Comparison of ENCODE assay signal across 23 cellular contexts in the genomic region with DNA sequence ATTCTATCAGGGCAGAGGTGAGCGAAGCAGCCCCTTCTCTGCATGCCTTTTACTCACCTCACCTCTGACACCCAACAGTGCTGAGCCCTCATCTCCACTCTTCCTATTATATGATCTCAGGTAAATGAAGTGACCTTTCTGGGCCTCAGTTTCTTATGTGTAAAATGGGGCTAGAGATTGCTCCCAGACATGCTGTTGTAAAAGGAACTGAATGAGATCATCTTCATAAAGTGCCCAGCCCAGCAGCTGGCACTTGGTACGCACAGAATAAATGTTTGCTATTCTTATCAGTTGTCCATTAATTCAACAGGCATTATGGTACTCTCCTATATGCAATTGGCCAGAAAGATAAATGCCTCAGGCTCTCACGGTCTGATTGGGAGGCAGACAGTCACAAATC. TPM values are rescaled to one million over a fixed set of nuclear protein-coding genes. Genes with fewer than 3 reads are reported as not detected.
A peak's percentile ranks its signal among the peaks of the same experiment; 100 is the strongest.
DNase-seq lines count a peak whose midpoint lies in the region; ATAC-seq, FAIRE-seq and TF ChIP-seq lines count a peak whose summit lies in the region.
"Had no signal": no experiment of that assay in that cellular context is flagged by ENCODE, and none has a peak within 500 bp of the region (broad histone marks: within the 10 kb centered on the region; RNA-seq: fewer than 3 reads in every experiment).

No MANE protein-coding gene starts in this region.

- no peak overlapping the region for H3K9ac ChIP-seq in K562 (ENCODE audit: insufficient read depth in 1 of 2, low read depth in 2 of 2, low read length in 2 of 2)
- H3K9ac ChIP-seq: neural progenitor cell had no signal

- ATAC-seq in K562: no peak
- ATAC-seq in pancreas: peak; percentile 20 to 40 (median 36)
- no peak for ATAC-seq in stimulated activated naive CD8-positive, alpha-beta T cell treated with anti-CD3 and anti-CD28 coated beads, Interleukin-15, amount 100 ng/mL, for 72 hours

- H3K9me3 Mint-ChIP-seq in stimulated activated naive CD8-positive, alpha-beta T cell treated with anti-CD3 and anti-CD28 coated beads, Interleukin-15, amount 100 ng/mL, for 72 hours: no peaks in the 10 kb centered on the region
- H3K9me3 Mint-ChIP-seq: activated naive CD4-positive, alpha-beta T cell treated with anti-CD3 and anti-CD28 coated beads, Interleukin-2, amount 50 U/mL, for 24 hours; H9; mesothelial cell of epicardium; neural progenitor cell had no signal

- no peaks in the 10 kb centered on the region for H3K36me3 ChIP-seq in K562 (ENCODE audit: control insufficient read depth, insufficient read depth, low read length)
- no peaks in the 10 kb centered on the region for H3K36me3 ChIP-seq in pancreas
- H3K36me3 ChIP-seq: neural progenitor cell had no signal

- no peaks in the 10 kb centered on the region for H3K9me3 ChIP-seq in K562 (replicated peaks; ENCODE audit: control insufficient read depth, insufficient read depth, low read depth, low read length)
- no peaks in the 10 kb centered on the region for H3K9me3 ChIP-seq in pancreas
- H3K9me3 ChIP-seq: upper lobe of left lung had no signal

- H3K4me1 ChIP-seq in K562 (replicated peaks in 1 of 2; ENCODE audit: control insufficient read depth in 2 of 2, insufficient read depth in 2 of 2, low read length in 2 of 2): peaks cover 3 to 20% of the 10 kb centered on the region in 2 experiments; a peak in 4 of 5 replicates
- H3K4me1 ChIP-seq in pancreas: peaks cover 9 to 10% (median 10%) of the 10 kb centered on the region in 3 donors
- H3K4me1 ChIP-seq: neural progenitor cell had no signal

- 21% methylated on average over 3 of the region's 3 CpGs for WGBS in K562 (ENCODE audit: insufficient coverage, low coverage, missing lambda C conversion rate)
- 41 to 49% methylated on average over 3 of the region's 3 CpGs for WGBS in pancreas, 2 donors

- no TSS peak for BruUV-seq in K562 (replicated peaks; lab: Mats Ljungman, UMichigan)

- no peaks in the 10 kb centered on the region for H3K27me3 ChIP-seq in K562 (ENCODE audit: control insufficient read depth in 2 of 2, insufficient read depth in 2 of 2, low read length in 2 of 2)
- H3K27me3 ChIP-seq in pancreas: no peaks in the 10 kb centered on the region
- H3K27me3 ChIP-seq: neural progenitor cell, upper lobe of left lung had no signal

- no peak for TF ChIP-seq EP300 in K562 (IDR thresholded peaks at IDR 0.05; ENCODE audit: low read length)

- intact Hi-C loops in K562 (cut with micrococcal nuclease): no loop called here
- intact Hi-C loops in pancreas (cut with DNase I): no loop called here

- peak; percentile 66 for DNase-seq in NCI-H748 (lab: John Stamatoyannopoulos, UW; ENCODE audit: unreplicated experiment)
- DNase-seq in NCI-H748 treated with DMSO at 0.1 percent for 48 hours (lab: John Stamatoyannopoulos, UW): no peak
- DNase-seq in NCI-H2029 treated with DMSO at 0.1 percent for 48 hours (lab: John Stamatoyannopoulos, UW): peak; percentile 58
- no peak for DNase-seq in K562 (ENCODE audit: extremely low read depth in 1 of 4, low spot score in 3 of 4)
- DNase-seq in pancreas: peak in 3 of 6 donors; percentile 12 to 35 (median 15)
- no peak for DNase-seq in stimulated activated naive CD8-positive, alpha-beta T cell treated with anti-CD3 and anti-CD28 coated beads, Interleukin-15, amount 100 ng/mL, for 72 hours
- DNase-seq in NCI-H524 (lab: John Stamatoyannopoulos, UW): no peak
- no peak for DNase-seq in SHP77 treated with DMSO at 0.1 percent for 48 hours (lab: John Stamatoyannopoulos, UW)
- DNase-seq: activated T-cell treated with anti-CD3 and anti-CD28 coated beads for 4 hours; H9; hippocampal formation; IMR-90; MM.1S; NCI-H2107; NK-92 treated with Interleukin-12 subunit alpha and Interleukin-12 subunit beta, amount 100 ng/mL, for 24 hours; RPMI8226; stimulated activated naive CD4-positive, alpha-beta T cell; upper lobe of left lung had no signal

- H3K79me2 ChIP-seq in K562 (ENCODE audit: control insufficient read depth, insufficient read depth, low read length): no peaks in the 10 kb centered on the region

- H3K4me3 Mint-ChIP-seq in stimulated activated naive CD8-positive, alpha-beta T cell treated with anti-CD3 and anti-CD28 coated beads, Interleukin-15, amount 100 ng/mL, for 72 hours: no peak overlapping the region
- H3K4me3 Mint-ChIP-seq: activated naive CD4-positive, alpha-beta T cell treated with anti-CD3 and anti-CD28 coated beads, Interleukin-2, amount 50 U/mL, for 24 hours; H9; mesothelial cell of epicardium; neural progenitor cell had no signal

- CTCF ChIA-PET in K562 (lab: Yijun Ruan, JAX; ENCODE audit: low intra/inter-chr PET ratio): no interaction called here

- no peak for TF ChIP-seq POLR2A in K562 (conservative IDR thresholded peaks at IDR 0.05)

- TF ChIP-seq CTCF in K562 (IDR thresholded peaks at IDR 0.05 in 2 of 3, conservative IDR thresholded peaks at IDR 0.05 in 1 of 3; ENCODE audit: insufficient read depth in 2 of 3, low read depth in 1 of 3, low read length in 3 of 3) (no peak), pancreas (IDR thresholded peaks at IDR 0.05) (no peak)

- in situ Hi-C loops in K562 (cut with MboI): no loop called here

- FAIRE-seq in K562 (lab: Jason Lieb, UNC) (no peak), pancreas (lab: Jason Lieb, UNC) (no peak)
- FAIRE-seq: astrocyte, GM19239 had no signal

- no peak for TF ChIP-seq RAD21 in K562 (CRISPR knock-in tag; conservative IDR thresholded peaks at IDR 0.05 in 1 of 2, IDR thresholded peaks at IDR 0.05 in 1 of 2)

- no peak overlapping the region for H3K27ac Mint-ChIP-seq in stimulated activated naive CD8-positive, alpha-beta T cell treated with anti-CD3 and anti-CD28 coated beads, Interleukin-15, amount 100 ng/mL, for 72 hours
- H3K27ac Mint-ChIP-seq: activated naive CD4-positive, alpha-beta T cell treated with anti-CD3 and anti-CD28 coated beads, Interleukin-2, amount 50 U/mL, for 24 hours; H9; mesothelial cell of epicardium; neural progenitor cell had no signal

- peaks cover 17% of the 10 kb centered on the region for H3K4me1 Mint-ChIP-seq in stimulated activated naive CD8-positive, alpha-beta T cell treated with anti-CD3 and anti-CD28 coated beads, Interleukin-15, amount 100 ng/mL, for 72 hours

- H3K4me3 ChIP-seq in K562: no peak overlapping the region
- no peak overlapping the region for H3K4me3 ChIP-seq in pancreas
- H3K4me3 ChIP-seq: neural progenitor cell, upper lobe of left lung had no signal

- H3K9me1 ChIP-seq in K562 (ENCODE audit: control insufficient read depth, insufficient read depth, low read length): no peaks in the 10 kb centered on the region

- POLR2A ChIA-PET in K562 (lab: Yijun Ruan, JAX): interaction anchor here (5.0 to 11.1 kb wide), 2 partner anchors 9 to 10 kb away, joined by 49 to 464 read pairs; a partner anchor contains a TSS

- H2AFZ ChIP-seq in K562 (ENCODE audit: low read depth, low read length): no peak overlapping the region
- H2AFZ ChIP-seq: neural progenitor cell had no signal

- H4K20me1 ChIP-seq in K562 (replicated peaks; ENCODE audit: control insufficient read depth, insufficient read depth, low read length): 0 out of 2 replicates have a peak, but pooled peaks cover under 1% of the 10 kb centered on the region

- H3K27ac ChIP-seq in K562 (ENCODE audit: extremely low read depth, low read depth, low read length) (no peak overlapping the region), pancreas (no peak overlapping the region)
- H3K27ac ChIP-seq: neural progenitor cell, upper lobe of left lung had no signal

- H3K27me3 Mint-ChIP-seq in stimulated activated naive CD8-positive, alpha-beta T cell treated with anti-CD3 and anti-CD28 coated beads, Interleukin-15, amount 100 ng/mL, for 72 hours: no peaks in the 10 kb centered on the region
- H3K27me3 Mint-ChIP-seq: activated naive CD4-positive, alpha-beta T cell treated with anti-CD3 and anti-CD28 coated beads, Interleukin-2, amount 50 U/mL, for 24 hours had no signal

- H3K4me2 ChIP-seq in K562 (ENCODE audit: insufficient read depth, low read length): no peak overlapping the region
- H3K4me2 ChIP-seq: neural progenitor cell had no signal

RNA-seq across cellular contexts. Expression of a gene that starts 4.5 kb away (rescaled TPM):
- 12.6 and 46.2 TPM in 2 replicates for total RNA-seq in K562 (2011; cell fraction: chromatin; rRNA removed; ENCODE audit: low replicate concordance)
- 46.2 and 53.6 TPM in 2 replicates for total RNA-seq in K562 (2011; cell fraction: nucleolus; rRNA removed)
- total RNA-seq in K562 (2011; cell fraction: nucleoplasm; rRNA removed): 21.6 and 27.1 TPM in 2 replicates
- total RNA-seq in K562 (2014; rRNA removed) (51.6 and 58.5 TPM in 2 replicates), K562 (2014; rRNA removed; fragmentation: Illumina TruSeq; extraction: Trizol) (2.2 and 4.2 TPM in 2 replicates), K562 (2015; rRNA removed; fragmentation: Illumina TruSeq; extraction: Trizol) (23.2 and 23.4 TPM in 2 replicates), K562 (2021) (41.6 and 46.7 TPM in 2 replicates), pancreas (10 to 100 TPM; 18.0 to 23.2 (median 19.6) TPM)
- polyA plus RNA-seq in K562 (2011; rRNA removed) (17.4 and 31.4 TPM in 2 replicates), K562 (2014; fragmentation: Illumina TruSeq; extraction: Trizol) (6.1 and 15.8 TPM in 2 replicates), K562 (2014; fragmentation: Nextera tagmentation; extraction: Ambion mirVana) (1 to 10 TPM in 1 of 2 experiments, under 1 TPM in 1; 0.45 to 2.1 TPM), K562 (2014; rRNA removed) (36.4 and 40.3 TPM in 2 replicates), pancreas (10 to 100 TPM; 25.5 to 29.8 TPM)
- polyA plus RNA-seq in K562 (2011; cell fraction: cytosol; rRNA removed): 40.3 and 101 TPM in 2 replicates
- polyA plus RNA-seq in K562 (2011; cell fraction: nucleus; rRNA removed): 71.0 and 91.6 TPM in 2 replicates
- 29.9 and 60.2 TPM in 2 replicates for polyA plus RNA-seq in K562 (2012)
- polyA minus RNA-seq in K562 (2011; rRNA and poly(A)+ RNA removed): 7.4 and 9.8 TPM in 2 replicates
- polyA minus RNA-seq in K562 (2011; cell fraction: cytosol; rRNA and poly(A)+ RNA removed): 23.4 and 30.8 TPM in 2 replicates
- 18.3 and 25.1 TPM in 2 replicates for polyA minus RNA-seq in K562 (2011; cell fraction: nucleus; rRNA and poly(A)+ RNA removed)

RNA-seq across cellular contexts. Expression of a gene that starts 15.1 kb away (rescaled TPM):
- 112 and 148 TPM in 2 replicates for total RNA-seq in K562 (2011; cell fraction: chromatin; rRNA removed; ENCODE audit: low replicate concordance)
- 60.9 and 67.9 TPM in 2 replicates for total RNA-seq in K562 (2011; cell fraction: nucleolus; rRNA removed)
- 116 and 161 TPM in 2 replicates for total RNA-seq in K562 (2011; cell fraction: nucleoplasm; rRNA removed)
- total RNA-seq in K562 (2014; rRNA removed): 12.8 and 16.0 TPM in 2 replicates
- 24.8 and 27.6 TPM in 2 replicates for total RNA-seq in K562 (2014; rRNA removed; fragmentation: Illumina TruSeq; extraction: Trizol)
- total RNA-seq in K562 (2015; rRNA removed; fragmentation: Illumina TruSeq; extraction: Trizol): 25.8 and 27.7 TPM in 2 replicates
- total RNA-seq in K562 (2021): 22.2 and 26.7 TPM in 2 replicates
- polyA plus RNA-seq in K562 (2011; rRNA removed): 38.6 and 38.7 TPM in 2 replicates
- polyA plus RNA-seq in K562 (2011; cell fraction: cytosol; rRNA removed): 17.7 and 26.9 TPM in 2 replicates
- polyA plus RNA-seq in K562 (2011; cell fraction: nucleus; rRNA removed): 31.3 and 35.3 TPM in 2 replicates
- 20.2 and 24.9 TPM in 2 replicates for polyA plus RNA-seq in K562 (2012)
- polyA plus RNA-seq in K562 (2014; fragmentation: Illumina TruSeq; extraction: Trizol): 36.5 and 38.1 TPM in 2 replicates
- 10 to 100 TPM; 13.7 to 18.8 TPM for polyA plus RNA-seq in K562 (2014; fragmentation: Nextera tagmentation; extraction: Ambion mirVana)
- polyA plus RNA-seq in K562 (2014; rRNA removed): 24.2 and 25.4 TPM in 2 replicates
- polyA minus RNA-seq in K562 (2011; rRNA and poly(A)+ RNA removed): 25.3 and 43.9 TPM in 2 replicates
- 6.6 and 14.4 TPM in 2 replicates for polyA minus RNA-seq in K562 (2011; cell fraction: cytosol; rRNA and poly(A)+ RNA removed)
- 17.8 and 34.1 TPM in 2 replicates for polyA minus RNA-seq in K562 (2011; cell fraction: nucleus; rRNA and poly(A)+ RNA removed)
- 10 to 100 TPM; 12.8 to 18.0 (median 14.0) TPM for total RNA-seq in pancreas
- 10 to 100 TPM; 28.7 to 28.9 TPM for polyA plus RNA-seq in pancreas

RNA-seq across cellular contexts. Expression of a gene that starts 48.3 kb away (rescaled TPM):
- total RNA-seq in K562 (2011; cell fraction: chromatin; rRNA removed; ENCODE audit: low replicate concordance): 0.84 and 1.1 TPM in 2 replicates
- 1.7 and 2.4 TPM in 2 replicates for total RNA-seq in K562 (2011; cell fraction: nucleolus; rRNA removed)
- total RNA-seq in K562 (2011; cell fraction: nucleoplasm; rRNA removed): 1.4 and 1.9 TPM in 2 replicates
- total RNA-seq in K562 (2014; rRNA removed) (0.05 and 0.82 TPM in 2 replicates), K562 (2014; rRNA removed; fragmentation: Illumina TruSeq; extraction: Trizol) (not detected in 2 replicates), K562 (2015; rRNA removed; fragmentation: Illumina TruSeq; extraction: Trizol) (0.25 and 0.26 TPM in 2 replicates), K562 (2021) (0.89 and 2.8 TPM in 2 replicates), pancreas (10 to 100 TPM; 16.4 to 50.5 (median 20.3) TPM)
- polyA plus RNA-seq in K562 (2011; rRNA removed) (0.95 and 1.3 TPM in 2 replicates), K562 (2014; fragmentation: Illumina TruSeq; extraction: Trizol) (0.58 and 0.86 TPM in 2 replicates), K562 (2014; fragmentation: Nextera tagmentation; extraction: Ambion mirVana) (not detected), K562 (2014; rRNA removed) (0.93 and 1.2 TPM in 2 replicates), pancreas (10 to 100 TPM; 23.0 to 25.2 TPM)
- 1.1 and 2.0 TPM in 2 replicates for polyA plus RNA-seq in K562 (2011; cell fraction: cytosol; rRNA removed)
- polyA plus RNA-seq in K562 (2011; cell fraction: nucleus; rRNA removed): 2.3 and 2.6 TPM in 2 replicates
- 1.9 and 4.1 TPM in 2 replicates for polyA plus RNA-seq in K562 (2012)
- polyA minus RNA-seq in K562 (2011; rRNA and poly(A)+ RNA removed): 0.24 and 0.32 TPM in 2 replicates
- polyA minus RNA-seq in K562 (2011; cell fraction: cytosol; rRNA and poly(A)+ RNA removed): 3.4 and 4.2 TPM in 2 replicates
- polyA minus RNA-seq in K562 (2011; cell fraction: nucleus; rRNA and poly(A)+ RNA removed): 0.89 and 1.2 TPM in 2 replicates

Comparison
In these comparisons a context has a peak if more than half of its experiments do, and no peak if none do; other contexts are left out.
1. DNase-seq: peak in NCI-H748 (single experiment) and NCI-H2029 treated with DMSO at 0.1 percent for 48 hours (single experiment); none in NCI-H748 treated with DMSO at 0.1 percent for 48 hours (single experiment), K562 (0 of 4), stimulated activated naive CD8-positive, alpha-beta T cell treated with anti-CD3 and anti-CD28 coated beads, Interleukin-15, amount 100 ng/mL, for 72 hours (0 of 2), NCI-H524 (0 of 2) and SHP77 treated with DMSO at 0.1 percent for 48 hours (single experiment).
2. ATAC-seq: peak in pancreas (4 of 4); none in K562 (single experiment) and stimulated activated naive CD8-positive, alpha-beta T cell treated with anti-CD3 and anti-CD28 coated beads, Interleukin-15, amount 100 ng/mL, for 72 hours (single experiment).
3. RNA of a gene that starts 48.3 kb away (total RNA-seq): 16.4 to 50.5 TPM in pancreas; 0.05 to 2.8 TPM in K562; every median in the first group is over 4 times any median in the second.